ENCODE assay signal across 31 cellular contexts in the genomic region with DNA sequence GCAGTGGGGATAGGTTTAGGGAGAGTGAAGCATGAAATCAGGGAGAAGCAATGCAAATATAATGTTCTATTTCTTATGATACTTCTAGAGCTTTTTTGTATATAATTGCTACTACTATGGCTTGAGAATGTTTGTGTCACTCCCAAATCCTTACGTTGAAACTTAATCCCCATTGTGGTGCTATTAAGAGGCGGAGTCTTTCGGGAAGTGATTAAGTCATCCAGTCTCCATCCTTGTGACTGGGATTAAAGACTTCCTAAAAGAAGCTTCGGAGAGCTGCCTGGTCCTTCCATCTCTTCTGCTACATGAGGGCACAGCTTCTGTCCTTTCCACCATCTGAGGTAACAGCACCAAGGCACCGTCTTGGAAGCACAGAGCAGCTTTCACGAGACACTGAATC.
"Had no signal": no experiment of that assay in that cellular context is flagged by ENCODE, and none has a peak within 500 bp of the region (broad histone marks: within the 10 kb centered on the region; RNA-seq: fewer than 3 reads in every experiment).

No MANE protein-coding gene starts in this region.

- H3K27me3 ChIP-seq: ascending aorta, MG63, SJCRH30 had no signal

- H3K9me3 ChIP-seq: ascending aorta, MG63, SJCRH30 had no signal

- H3K4me1 ChIP-seq: ascending aorta had no signal

- ATAC-seq: activated CD4-positive, alpha-beta T cell treated with anti-CD3 and anti-CD28 coated beads for 36 hours; activated CD4-positive, CD25-positive, alpha-beta regulatory T cell treated with anti-CD3 and anti-CD28 coated beads, Interleukin-2, amount 50 U/mL, for 24 hours; activated CD8-positive, alpha-beta T cell treated with anti-CD3 and anti-CD28 coated beads, Interleukin-2, amount 10 ng/mL, durations not matched to agents 7 days and 5 days; Panc1 had no signal

- H3K27ac ChIP-seq: ascending aorta, cardiac muscle cell, SJCRH30, SK-N-MC, WERI-Rb-1 had no signal

- H3K4me3 ChIP-seq: ascending aorta, cardiac muscle cell, MG63, SJCRH30, SK-N-MC had no signal

- H3K36me3 ChIP-seq: ascending aorta, cardiac muscle cell, MG63, SJCRH30, WERI-Rb-1 had no signal

- DNase-seq: activated CD4-positive, alpha-beta T cell treated with anti-CD3 and anti-CD28 coated beads for 36 hours; activated CD4-positive, alpha-beta T cell treated with anti-CD3 and anti-CD28 coated beads, Interleukin-2, amount 10 ng/mL, durations not matched to agents 7 days and 5 days; activated CD4-positive, alpha-beta T cell treated with anti-CD3 and anti-CD28 coated beads, Interleukin-2, amount 50 U/mL, for 48 hours; activated CD8-positive, alpha-beta T cell treated with anti-CD3 and anti-CD28 coated beads, Interleukin-2, amount 10 ng/mL, durations not matched to agents 7 days and 5 days; activated gamma-delta T cell; activated naive CD4-positive, alpha-beta T cell treated with Interleukin-2 at 50 U/mL for 16 hours; activated naive CD8-positive, alpha-beta T cell treated with anti-CD3 and anti-CD28 coated beads, Interleukin-2, amount 10 ng/mL, durations not matched to agents 7 days and 5 days; activated T-cell treated with anti-CD3 and anti-CD28 coated beads, Interleukin-2, amount 50 U/mL, for 24 hours; amygdala; Kasumi-1; KBM-7; MG63; MV-4-11; NCI-H1092; NCI-H1436 treated with DMSO at 0.1 percent for 48 hours; NCI-H1694 treated with DMSO at 0.1 percent for 48 hours; NCI-H2029; NCI-H2171 treated with DMSO at 0.1 percent for 48 hours; NCI-H2227 treated with DMSO at 0.1 percent for 48 hours; NCI-H446; NCI-H526; NCI-H774; SHP77; SJCRH30; T1000; WERI-Rb-1 had no signal
